Comparison of ENCODE assay signal across 6 cellular contexts in the genomic region with DNA sequence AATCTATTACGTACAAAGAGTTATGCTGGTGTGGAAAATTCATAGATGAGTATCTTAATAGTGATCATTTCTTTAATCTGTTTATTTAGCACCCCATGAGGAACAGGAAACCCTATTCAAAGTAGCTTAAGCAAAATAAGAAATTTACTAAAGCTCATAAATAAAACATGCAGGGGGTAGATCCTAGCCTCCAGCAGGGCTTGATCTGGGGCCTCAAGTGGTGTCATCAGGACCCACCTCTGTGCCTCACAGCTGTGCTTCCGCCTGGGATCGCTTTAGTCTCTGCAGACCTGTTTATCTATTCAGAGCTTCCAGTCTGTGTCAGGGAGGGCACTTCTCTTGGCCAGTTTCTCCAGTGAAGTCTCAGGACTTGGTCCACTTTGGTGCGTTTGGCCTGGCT.
"Had no signal": no experiment of that assay in that cellular context is flagged by ENCODE, and none has a peak within 500 bp of the region (broad histone marks: within the 10 kb centered on the region; RNA-seq: fewer than 3 reads in every experiment).

No MANE protein-coding gene starts in this region.

- H3K27ac Mint-ChIP-seq: GM23338, H9 had no signal

- H3K4me3 Mint-ChIP-seq: GM23338, H9 had no signal

- H3K9me3 Mint-ChIP-seq: GM23338 had no signal

- DNase-seq: H9, HCEC 1CT, IMR-90, KG1 had no signal

- ATAC-seq: GM23338, K562 had no signal

- H3K4me3 ChIP-seq: GM23338, K562 had no signal
